1 cellular context compared by ENCODE assay signal in genomic region chr1:3900969-3901529, GRCh38.
TF ChIP-seq lines count a peak whose summit lies in the region.

No MANE protein-coding gene starts in this region.

TF ChIP-seq in K562, 482 proteins besides CTCF, POLR2A, EP300 and RAD21 (continued from another document):
- TF ChIP-seq NKRF (IDR thresholded peaks at IDR 0.05; ENCODE audit: borderline replicate concordance) (peak; percentile 95), E2F6 (IDR thresholded peaks at IDR 0.05; ENCODE audit: borderline replicate concordance in 1 of 2, extremely low read depth in 1 of 2, insufficient read depth in 1 of 2, insufficient read length in 1 of 2, low read depth in 1 of 2, low read length in 1 of 2, poor library complexity in 1 of 2, severe bottlenecking in 1 of 2) (peak; percentile 78 to 82), MTA3 (IDR thresholded peaks at IDR 0.05; ENCODE audit: borderline replicate concordance) (peak; percentile 98), MAX (CRISPR knock-in tag; IDR thresholded peaks at IDR 0.05) (peak; percentile 74), NEUROD1 (IDR thresholded peaks at IDR 0.05; ENCODE audit: borderline replicate concordance, low read depth, low read length, partially characterized antibody) (peak; percentile 56), TBP (optimal IDR thresholded peaks at IDR 0.05; ENCODE audit: low read depth, low read length) (peak; percentile 35), CAMTA2 (CRISPR knock-in tag; conservative IDR thresholded peaks at IDR 0.05) (peak; percentile 55; the same call in 1 of the 2 replicates)
